Comparison of ENCODE assay signal across 21 cellular contexts in genomic region chr10:35091994-35092393, GRCh38. TPM values are rescaled to one million over a fixed set of nuclear protein-coding genes. Genes with fewer than 3 reads are reported as not detected.
DNase-seq lines count a peak whose midpoint lies in the region; ATAC-seq, FAIRE-seq and TF ChIP-seq lines count a peak whose summit lies in the region.
"Had no signal": no experiment of that assay in that cellular context is flagged by ENCODE, and none has a peak within 500 bp of the region (broad histone marks: within the 10 kb centered on the region; RNA-seq: fewer than 3 reads in every experiment).

No MANE protein-coding gene starts in this region.

- peak overlapping the region; percentile 9 for H2AFZ ChIP-seq in HepG2 (ENCODE audit: low read length)
- no peak overlapping the region for H2AFZ ChIP-seq in K562 (ENCODE audit: low read depth, low read length)
- peak overlapping the region; percentile 81 for H2AFZ ChIP-seq in neural progenitor cell (replicated peaks)

- no peak overlapping the region for H3K4me3 Mint-ChIP-seq in neural progenitor cell
- H3K4me3 Mint-ChIP-seq: CD14-positive monocyte had no signal

- TF ChIP-seq POLR2A in HepG2 (IDR thresholded peaks at IDR 0.05; ENCODE audit: insufficient read depth in 1 of 2, low read depth in 2 of 2, low read length in 2 of 2) (no peak), right lobe of liver (IDR thresholded peaks at IDR 0.05) (no peak), K562 (conservative IDR thresholded peaks at IDR 0.05) (no peak), heart left ventricle (IDR thresholded peaks at IDR 0.05) (no peak)

- H3K9me3 ChIP-seq in HepG2 (ENCODE audit: low read length) (peaks cover 5% of the 10 kb centered on the region), right lobe of liver (no peaks in the 10 kb centered on the region), K562 (replicated peaks; ENCODE audit: control insufficient read depth, insufficient read depth, low read depth, low read length) (peaks cover 6% of the 10 kb centered on the region; the same call in 1 of the 2 replicates), neural progenitor cell (ENCODE audit: low read depth) (no peaks in the 10 kb centered on the region), mucosa of descending colon (no peaks in the 10 kb centered on the region), heart left ventricle (peaks cover 0 to 7% (median 0%) of the 10 kb centered on the region in 12 donors)

- H3K9ac ChIP-seq in HepG2 (ENCODE audit: insufficient read depth, low read depth, low read length) (no peak overlapping the region), K562 (ENCODE audit: insufficient read depth in 1 of 2, low read depth in 2 of 2, low read length in 2 of 2) (no peak overlapping the region), neural progenitor cell (no peak overlapping the region)

- no peak for TF ChIP-seq RAD21 in HepG2 (CRISPR knock-in tag; IDR thresholded peaks at IDR 0.05)
- TF ChIP-seq RAD21 in K562 (CRISPR knock-in tag; conservative IDR thresholded peaks at IDR 0.05 in 1 of 2, IDR thresholded peaks at IDR 0.05 in 1 of 2) = no peak

- in situ Hi-C loops in HepG2 (cut with HindIII; ENCODE audit: extremely low pct_ligation_motif_present, low pct_unique_long_range_greater_than_20kb) (no loop called here), K562 (cut with MboI) (no loop called here)

- H3K79me2 ChIP-seq in HepG2 (ENCODE audit: insufficient read depth, low read length) (peaks cover 28% of the 10 kb centered on the region), K562 (ENCODE audit: control insufficient read depth, insufficient read depth, low read length) (peaks cover 32% of the 10 kb centered on the region), neural progenitor cell (ENCODE audit: low read depth) (peaks cover 30% of the 10 kb centered on the region)

- H3K4me3 ChIP-seq in HepG2 (replicated peaks in 1 of 3; ENCODE audit: insufficient read depth in 1 of 3, low read depth in 2 of 3, low read length in 3 of 3) (no peak overlapping the region), right lobe of liver (no peak overlapping the region), K562 (no peak overlapping the region), neural progenitor cell (no peak overlapping the region), mucosa of descending colon (no peak overlapping the region), heart left ventricle (no peak overlapping the region)

- no peaks in the 10 kb centered on the region for H3F3A ChIP-seq in neural progenitor cell (ENCODE audit: low read depth)

- no peaks in the 10 kb centered on the region for H3K9me1 ChIP-seq in K562 (ENCODE audit: control insufficient read depth, insufficient read depth, low read length)

- DNase-seq in HepG2 (ENCODE audit: low spot score) (no peak), right lobe of liver (no peak), K562 (ENCODE audit: extremely low read depth in 1 of 4, low spot score in 3 of 4) (no peak), neural progenitor cell (ENCODE audit: low spot score) (no peak), mucosa of descending colon (no peak), heart left ventricle (no peak)
- DNase-seq: CD8-positive, alpha-beta T cell; COR-L47; DMS153; DMS79 treated with DMSO at 0.1 percent for 48 hours; EL; GOT3; H9; HFFc6; IMR-90 had no signal

- POLR2A ChIA-PET in HepG2 (lab: Yijun Ruan, JAX) = interaction anchor here (0.8 kb wide), 1 partner anchor 30 kb away, joined by 3 read pairs; no protein-coding TSS in a partner anchor
- POLR2A ChIA-PET in K562 (lab: Yijun Ruan, JAX) = interaction anchor here (0.8 to 1.0 kb wide), 3 partner anchors 9 to 694 kb away, joined by 3 to 4 read pairs (median 4); no protein-coding TSS in a partner anchor

- H3K36me3 ChIP-seq in HepG2 (replicated peaks in 1 of 2; ENCODE audit: control insufficient read depth in 1 of 2, insufficient read depth in 2 of 2, low read length in 2 of 2) (no peaks in the 10 kb centered on the region), right lobe of liver (no peaks in the 10 kb centered on the region), K562 (ENCODE audit: control insufficient read depth, insufficient read depth, low read length) (peaks cover 12% of the 10 kb centered on the region; the same call in 1 of the 3 replicates), neural progenitor cell (no peaks in the 10 kb centered on the region), mucosa of descending colon (ENCODE audit: low read depth) (no peaks in the 10 kb centered on the region), heart left ventricle (no peaks in the 10 kb centered on the region)

- H3K9me3 Mint-ChIP-seq in neural progenitor cell = peaks cover 5% of the 10 kb centered on the region
- H3K9me3 Mint-ChIP-seq: CD8-positive, alpha-beta T cell had no signal

- H3K4me2 ChIP-seq in HepG2 (ENCODE audit: low read depth, low read length) (no peak overlapping the region), K562 (ENCODE audit: insufficient read depth, low read length) (no peak overlapping the region), neural progenitor cell (no peak overlapping the region)

- no peak for TF ChIP-seq CTCF in HepG2 (CRISPR knock-in tag; IDR thresholded peaks at IDR 0.05)
- TF ChIP-seq CTCF in right lobe of liver (IDR thresholded peaks at IDR 0.05) = no peak
- TF ChIP-seq CTCF in K562 (IDR thresholded peaks at IDR 0.05 in 2 of 3, conservative IDR thresholded peaks at IDR 0.05 in 1 of 3; ENCODE audit: insufficient read depth in 2 of 3, low read depth in 1 of 3, low read length in 3 of 3) = no peak
- no peak for TF ChIP-seq CTCF in neural progenitor cell (IDR thresholded peaks at IDR 0.05)
- TF ChIP-seq CTCF in mucosa of descending colon (IDR thresholded peaks at IDR 0.05) = no peak
- no peak for TF ChIP-seq CTCF in heart left ventricle (IDR thresholded peaks at IDR 0.05)

- 93% methylated on average over 10 of the region's 10 CpGs for WGBS in HepG2 (ENCODE audit: low lambda C conversion rate)
- WGBS in right lobe of liver (ENCODE audit: insufficient coverage, low coverage, low lambda C conversion rate, missing lambda C conversion rate) = 98% methylated on average over 8 of the region's 10 CpGs
- 97% methylated on average over 9 of the region's 10 CpGs for WGBS in K562 (ENCODE audit: insufficient coverage, low coverage, missing lambda C conversion rate)
- 94 to 98% (median 97%) methylated on average over 10 of the region's 10 CpGs for WGBS in heart left ventricle, 4 donors

- no TSS peak for BruUV-seq in HepG2 (replicated peaks; lab: Mats Ljungman, UMichigan)
- BruUV-seq in K562 (replicated peaks; lab: Mats Ljungman, UMichigan) = no TSS peak

- TF ChIP-seq EP300 in HepG2 (IDR thresholded peaks at IDR 0.05; ENCODE audit: low read depth in 2 of 2, low read length in 2 of 2) = no peak
- no peak for TF ChIP-seq EP300 in HepG2 (CRISPR knock-in tag; IDR thresholded peaks at IDR 0.05; ENCODE audit: borderline replicate concordance)
- TF ChIP-seq EP300 in K562 (IDR thresholded peaks at IDR 0.05; ENCODE audit: low read length) = no peak

- ATAC-seq in HepG2 = no peak
- no peak for ATAC-seq in right lobe of liver
- no peak for ATAC-seq in K562
- no peak for ATAC-seq in esophagus mucosa
- ATAC-seq in mucosa of descending colon = no peak
- no peak for ATAC-seq in heart left ventricle
- ATAC-seq: CD8-positive, alpha-beta T cell had no signal

- CTCF ChIA-PET in HepG2 (lab: Yijun Ruan, JAX; ENCODE audit: low intra/inter-chr PET ratio, low total read pairs) (no interaction called here), K562 (lab: Yijun Ruan, JAX; ENCODE audit: low intra/inter-chr PET ratio) (no interaction called here)

- no peak overlapping the region for H3K27ac Mint-ChIP-seq in neural progenitor cell
- H3K27ac Mint-ChIP-seq: H9 had no signal

- H3K27me3 Mint-ChIP-seq in neural progenitor cell (ENCODE audit: insufficient read depth, low read depth) = peaks cover 6% of the 10 kb centered on the region

- no peak for FAIRE-seq in HepG2 (lab: Jason Lieb, UNC)
- FAIRE-seq in K562 (lab: Jason Lieb, UNC) = no peak
- FAIRE-seq: D721Med, G401.6, GM12891 had no signal

- intact Hi-C loops in HepG2 (cut with micrococcal nuclease; ENCODE audit: unreplicated experiment) = no loop called here
- intact Hi-C loops in right lobe of liver (cut with DNase I) = no loop called here
- intact Hi-C loops in K562 (cut with micrococcal nuclease) = loop anchor here (10.0 kb wide), 1 partner anchor 97 kb away; no protein-coding TSS in a partner anchor
- intact Hi-C loops in mucosa of descending colon (cut with DNase I, micrococcal nuclease) = no loop called here
- intact Hi-C loops in heart left ventricle (cut with DNase I) = no loop called here

- H3K4me1 ChIP-seq in HepG2 (ENCODE audit: insufficient read depth, low read length) = peaks cover 49% of the 10 kb centered on the region
- H3K4me1 ChIP-seq in right lobe of liver = peaks cover 0 to 21% (median 9%) of the 10 kb centered on the region in 4 donors
- peaks cover 0 to 15% of the 10 kb centered on the region in 2 experiments; a peak in 3 of 5 replicates for H3K4me1 ChIP-seq in K562 (replicated peaks in 1 of 2; ENCODE audit: control insufficient read depth in 2 of 2, insufficient read depth in 2 of 2, low read length in 2 of 2)
- peaks cover 8% of the 10 kb centered on the region for H3K4me1 ChIP-seq in neural progenitor cell
- H3K4me1 ChIP-seq in mucosa of descending colon (ENCODE audit: low read depth) = peaks cover 23% of the 10 kb centered on the region
- peaks cover 4 to 32% (median 28%) of the 10 kb centered on the region in 12 donors for H3K4me1 ChIP-seq in heart left ventricle

- H3K27ac ChIP-seq in HepG2 (ENCODE audit: extremely low read length, insufficient read depth, low read length) (no peak overlapping the region), right lobe of liver (no peak overlapping the region), K562 (ENCODE audit: extremely low read depth, low read depth, low read length) (no peak overlapping the region), neural progenitor cell (no peak overlapping the region), heart left ventricle (no peak overlapping the region)
- H3K27ac ChIP-seq: 22Rv1 had no signal

- H3K27me3 ChIP-seq in HepG2 (ENCODE audit: control insufficient read depth in 1 of 2, insufficient read depth in 2 of 2, low read length in 2 of 2) (no peaks in the 10 kb centered on the region), right lobe of liver (no peaks in the 10 kb centered on the region), K562 (ENCODE audit: control insufficient read depth in 2 of 2, insufficient read depth in 2 of 2, low read length in 2 of 2) (no peaks in the 10 kb centered on the region), neural progenitor cell (no peaks in the 10 kb centered on the region), heart left ventricle (peaks cover 0 to 3% (median 0%) of the 10 kb centered on the region in 9 donors)

- peaks cover 20% of the 10 kb centered on the region for H3K4me1 Mint-ChIP-seq in neural progenitor cell

- H4K20me1 ChIP-seq in HepG2 (ENCODE audit: insufficient read depth, low read length) = no peaks in the 10 kb centered on the region
- 0 out of 2 replicates have a peak, but pooled peaks cover 4% of the 10 kb centered on the region for H4K20me1 ChIP-seq in K562 (replicated peaks; ENCODE audit: control insufficient read depth, insufficient read depth, low read length)
- H4K20me1 ChIP-seq in neural progenitor cell (ENCODE audit: low read depth) = peaks cover 6% of the 10 kb centered on the region

- H3K36me3 Mint-ChIP-seq in neural progenitor cell = peaks cover 8% of the 10 kb centered on the region

RNA-seq across cellular contexts. Expression of gene CUL2, which starts 1.9 kb away (rescaled TPM):
- total RNA-seq in HepG2 (2016; rRNA removed; fragmentation: Illumina TruSeq; extraction: Trizol) = 33.1 and 48.2 TPM in 2 replicates
- total RNA-seq in HepG2 (2016; cell fraction: cytosol; rRNA removed; fragmentation: Illumina TruSeq; extraction: Trizol; ENCODE audit: low read depth) = 10.9 and 12.3 TPM in 2 replicates
- total RNA-seq in HepG2 (2016; cell fraction: insoluble cytoplasmic fraction; rRNA removed; fragmentation: Illumina TruSeq; extraction: Trizol) = 35.6 and 42.8 TPM in 2 replicates
- 25.2 and 28.9 TPM in 2 replicates for total RNA-seq in HepG2 (2016; cell fraction: membrane; rRNA removed; fragmentation: Illumina TruSeq; extraction: Trizol)
- total RNA-seq in HepG2 (2016; cell fraction: nucleus; rRNA removed; fragmentation: Illumina TruSeq; extraction: Trizol) = 28.4 and 32.1 TPM in 2 replicates
- 7.1 and 9.6 TPM in 2 replicates for polyA plus RNA-seq in HepG2 (2011; rRNA removed)
- polyA plus RNA-seq in HepG2 (2011; cell fraction: cytosol; rRNA removed) = 4.9 and 7.1 TPM in 2 replicates
- 3.2 and 3.3 TPM in 2 replicates for polyA plus RNA-seq in HepG2 (2011; cell fraction: nucleus; rRNA removed)
- 15.6 and 18.3 TPM in 2 replicates for polyA plus RNA-seq in HepG2 (2012)
- polyA plus RNA-seq in HepG2 (2016; cell fraction: cytosol; fragmentation: Illumina TruSeq; extraction: Trizol; ENCODE audit: low read depth) = 8.0 and 9.0 TPM in 2 replicates
- 34.0 and 39.1 TPM in 2 replicates for polyA plus RNA-seq in HepG2 (2016; cell fraction: insoluble cytoplasmic fraction; fragmentation: Illumina TruSeq; extraction: Trizol; ENCODE audit: low read depth)
- polyA plus RNA-seq in HepG2 (2016; cell fraction: membrane; fragmentation: Illumina TruSeq; extraction: Trizol; ENCODE audit: low read depth) = 16.4 and 16.9 TPM in 2 replicates
- 26.7 and 29.6 TPM in 2 replicates for polyA plus RNA-seq in HepG2 (2016; cell fraction: nucleus; fragmentation: Illumina TruSeq; extraction: Trizol; ENCODE audit: insufficient read depth, low read depth)
- 7.4 and 12.1 TPM in 2 replicates for polyA minus RNA-seq in HepG2 (2011; rRNA and poly(A)+ RNA removed; ENCODE audit: low replicate concordance)
- 11.5 and 11.6 TPM in 2 replicates for polyA minus RNA-seq in HepG2 (2011; cell fraction: cytosol; rRNA and poly(A)+ RNA removed)
- polyA minus RNA-seq in HepG2 (2011; cell fraction: nucleus; rRNA and poly(A)+ RNA removed) = 12.2 and 17.9 TPM in 2 replicates
- total RNA-seq in right lobe of liver = 10 to 100 TPM; 13.2 to 20.4 (median 15.9) TPM
- total RNA-seq in K562 (2011; cell fraction: chromatin; rRNA removed; ENCODE audit: low replicate concordance) = 15.5 and 34.5 TPM in 2 replicates
- 7.5 and 7.8 TPM in 2 replicates for total RNA-seq in K562 (2011; cell fraction: nucleolus; rRNA removed)
- 16.2 and 33.1 TPM in 2 replicates for total RNA-seq in K562 (2011; cell fraction: nucleoplasm; rRNA removed)
- 17.3 and 20.3 TPM in 2 replicates for total RNA-seq in K562 (2014; rRNA removed)
- total RNA-seq in K562 (2014; rRNA removed; fragmentation: Illumina TruSeq; extraction: Trizol) = 45.2 and 49.8 TPM in 2 replicates
- 39.6 and 41.2 TPM in 2 replicates for total RNA-seq in K562 (2015; rRNA removed; fragmentation: Illumina TruSeq; extraction: Trizol)
- 41.6 and 44.7 TPM in 2 replicates for total RNA-seq in K562 (2021)
- 29.7 and 41.5 TPM in 2 replicates for polyA plus RNA-seq in K562 (2011; rRNA removed)
- 7.1 and 12.1 TPM in 2 replicates for polyA plus RNA-seq in K562 (2011; cell fraction: cytosol; rRNA removed)
- 7.6 and 10.3 TPM in 2 replicates for polyA plus RNA-seq in K562 (2011; cell fraction: nucleus; rRNA removed)
- polyA plus RNA-seq in K562 (2012) = 25.1 and 27.1 TPM in 2 replicates
- polyA plus RNA-seq in K562 (2014; fragmentation: Illumina TruSeq; extraction: Trizol) = 38.6 and 46.3 TPM in 2 replicates
- polyA plus RNA-seq in K562 (2014; fragmentation: Nextera tagmentation; extraction: Ambion mirVana) = 10 to 100 TPM; 18.1 to 21.1 TPM
- 28.4 and 29.7 TPM in 2 replicates for polyA plus RNA-seq in K562 (2014; rRNA removed)
- polyA minus RNA-seq in K562 (2011; rRNA and poly(A)+ RNA removed) = 56.4 and 61.8 TPM in 2 replicates
- 18.2 and 24.1 TPM in 2 replicates for polyA minus RNA-seq in K562 (2011; cell fraction: cytosol; rRNA and poly(A)+ RNA removed)
- 5.9 and 12.8 TPM in 2 replicates for polyA minus RNA-seq in K562 (2011; cell fraction: nucleus; rRNA and poly(A)+ RNA removed)
- total RNA-seq in neural progenitor cell (ENCODE audit: low replicate concordance) = 29.7 and 40.3 TPM in 2 replicates
- 21.2 TPM for total RNA-seq in esophagus mucosa
- total RNA-seq in mucosa of descending colon = 10 to 100 TPM; 18.5 to 40.4 (median 24.7) TPM
- total RNA-seq in heart left ventricle = 10 to 100 TPM; 21.7 to 42.2 (median 34.6) TPM
- polyA plus RNA-seq in heart left ventricle = 10 to 100 TPM in 1 of 2 donors, 1 to 10 TPM in 1; 7.1 to 27.7 TPM

RNA-seq across cellular contexts. Expression of gene CREM, which starts 34.7 kb away (rescaled TPM):
- total RNA-seq in HepG2 (2016; rRNA removed; fragmentation: Illumina TruSeq; extraction: Trizol) (25.4 and 30.6 TPM in 2 replicates), right lobe of liver (10 to 100 TPM; 16.3 to 34.1 (median 22.9) TPM), K562 (2014; rRNA removed) (46.6 and 50.7 TPM in 2 replicates), K562 (2014; rRNA removed; fragmentation: Illumina TruSeq; extraction: Trizol) (50.4 and 59.9 TPM in 2 replicates), K562 (2015; rRNA removed; fragmentation: Illumina TruSeq; extraction: Trizol) (38.6 and 39.1 TPM in 2 replicates), K562 (2021) (43.7 and 46.4 TPM in 2 replicates), neural progenitor cell (ENCODE audit: low replicate concordance) (61.2 and 74.2 TPM in 2 replicates), esophagus mucosa (8.6 TPM), mucosa of descending colon (10 to 100 TPM; 11.8 to 27.4 (median 13.5) TPM), heart left ventricle (10 to 100 TPM; 44.7 to 66.5 (median 54.7) TPM)
- total RNA-seq in HepG2 (2016; cell fraction: cytosol; rRNA removed; fragmentation: Illumina TruSeq; extraction: Trizol; ENCODE audit: low read depth) = 37.8 and 41.9 TPM in 2 replicates
- 22.5 and 31.8 TPM in 2 replicates for total RNA-seq in HepG2 (2016; cell fraction: insoluble cytoplasmic fraction; rRNA removed; fragmentation: Illumina TruSeq; extraction: Trizol)
- 50.7 and 52.7 TPM in 2 replicates for total RNA-seq in HepG2 (2016; cell fraction: membrane; rRNA removed; fragmentation: Illumina TruSeq; extraction: Trizol)
- 14.0 and 14.9 TPM in 2 replicates for total RNA-seq in HepG2 (2016; cell fraction: nucleus; rRNA removed; fragmentation: Illumina TruSeq; extraction: Trizol)
- polyA plus RNA-seq in HepG2 (2011; rRNA removed) (21.3 and 22.4 TPM in 2 replicates), K562 (2011; rRNA removed) (51.7 and 70.2 TPM in 2 replicates), K562 (2014; fragmentation: Illumina TruSeq; extraction: Trizol) (44.2 and 51.3 TPM in 2 replicates), K562 (2014; fragmentation: Nextera tagmentation; extraction: Ambion mirVana) (10 to 100 TPM; 47.0 to 48.3 TPM), K562 (2014; rRNA removed) (63.0 and 69.4 TPM in 2 replicates), heart left ventricle (10 to 100 TPM; 38.4 to 89.7 TPM)
- 21.0 and 25.8 TPM in 2 replicates for polyA plus RNA-seq in HepG2 (2011; cell fraction: cytosol; rRNA removed)
- 6.9 and 10.2 TPM in 2 replicates for polyA plus RNA-seq in HepG2 (2011; cell fraction: nucleus; rRNA removed)
- polyA plus RNA-seq in HepG2 (2012) = 20.4 and 24.2 TPM in 2 replicates
- polyA plus RNA-seq in HepG2 (2016; cell fraction: cytosol; fragmentation: Illumina TruSeq; extraction: Trizol; ENCODE audit: low read depth) = 50.9 and 63.2 TPM in 2 replicates
- 33.4 and 41.6 TPM in 2 replicates for polyA plus RNA-seq in HepG2 (2016; cell fraction: insoluble cytoplasmic fraction; fragmentation: Illumina TruSeq; extraction: Trizol; ENCODE audit: low read depth)
- 49.1 and 59.4 TPM in 2 replicates for polyA plus RNA-seq in HepG2 (2016; cell fraction: membrane; fragmentation: Illumina TruSeq; extraction: Trizol; ENCODE audit: low read depth)
- polyA plus RNA-seq in HepG2 (2016; cell fraction: nucleus; fragmentation: Illumina TruSeq; extraction: Trizol; ENCODE audit: insufficient read depth, low read depth) = 19.2 and 20.1 TPM in 2 replicates
- 19.7 and 48.8 TPM in 2 replicates for polyA minus RNA-seq in HepG2 (2011; rRNA and poly(A)+ RNA removed; ENCODE audit: low replicate concordance)
- polyA minus RNA-seq in HepG2 (2011; cell fraction: cytosol; rRNA and poly(A)+ RNA removed) = 11.8 and 15.1 TPM in 2 replicates
- 16.5 and 22.5 TPM in 2 replicates for polyA minus RNA-seq in HepG2 (2011; cell fraction: nucleus; rRNA and poly(A)+ RNA removed)
- 17.8 and 46.7 TPM in 2 replicates for total RNA-seq in K562 (2011; cell fraction: chromatin; rRNA removed; ENCODE audit: low replicate concordance)
- 15.3 and 16.1 TPM in 2 replicates for total RNA-seq in K562 (2011; cell fraction: nucleolus; rRNA removed)
- total RNA-seq in K562 (2011; cell fraction: nucleoplasm; rRNA removed) = 22.4 and 38.3 TPM in 2 replicates
- 37.7 and 43.8 TPM in 2 replicates for polyA plus RNA-seq in K562 (2011; cell fraction: cytosol; rRNA removed)
- polyA plus RNA-seq in K562 (2011; cell fraction: nucleus; rRNA removed) = 16.7 and 18.8 TPM in 2 replicates
- polyA plus RNA-seq in K562 (2012) = 51.9 and 60.3 TPM in 2 replicates
- 37.0 and 37.8 TPM in 2 replicates for polyA minus RNA-seq in K562 (2011; rRNA and poly(A)+ RNA removed)
- 13.2 and 13.5 TPM in 2 replicates for polyA minus RNA-seq in K562 (2011; cell fraction: cytosol; rRNA and poly(A)+ RNA removed)
- 11.7 and 14.1 TPM in 2 replicates for polyA minus RNA-seq in K562 (2011; cell fraction: nucleus; rRNA and poly(A)+ RNA removed)

Comparison
In these comparisons a context has a peak if more than half of its experiments do, and no peak if none do; other contexts are left out.
1. Of the 241 proteins assayed by ChIP-seq in both HepG2 and K562: peak only in HepG2: none; only in K562: none; in both: ZNF121; in neither: 240.